27 cellular contexts compared by ENCODE assay signal in the genomic region with DNA sequence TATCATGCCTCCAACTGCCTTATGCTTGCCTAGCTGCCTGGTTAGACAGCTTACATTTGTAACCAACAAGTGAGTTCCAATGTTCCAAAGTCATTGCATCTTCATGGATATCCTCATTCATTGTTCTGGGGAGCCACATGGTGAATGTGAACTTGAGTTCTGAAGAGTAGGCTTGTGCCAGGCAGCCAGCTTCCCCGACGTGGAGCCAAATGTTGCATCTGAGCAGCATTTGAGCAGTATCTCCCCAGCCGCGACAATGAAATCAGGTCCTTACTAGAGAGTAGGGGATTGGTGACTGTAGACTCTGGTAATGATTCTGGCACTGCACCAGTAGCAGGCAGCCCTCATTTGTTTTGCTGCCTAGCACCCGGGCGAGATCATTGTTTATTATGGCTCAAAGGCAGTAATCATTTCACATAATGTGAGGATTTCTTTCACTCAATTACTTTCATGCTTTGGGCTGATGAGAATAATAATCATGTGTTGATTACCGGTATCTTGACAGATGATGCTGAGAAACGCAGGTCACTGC.
DNase-seq lines count a peak whose midpoint lies in the region; ATAC-seq and TF ChIP-seq lines count a peak whose summit lies in the region.
"Had no signal": no experiment of that assay in that cellular context is flagged by ENCODE, and none has a peak within 500 bp of the region (broad histone marks: within the 10 kb centered on the region; RNA-seq: fewer than 3 reads in every experiment).

No MANE protein-coding gene starts in this region.

- no peak overlapping the region for H2AFZ ChIP-seq in PC-3 (ENCODE audit: low read length)

- no peaks in the 10 kb centered on the region for H3K79me2 ChIP-seq in PC-3 (ENCODE audit: low read length)

- peaks cover 1 to 3% of the 10 kb centered on the region in 2 donors for H3K9me3 Mint-ChIP-seq in activated T-cell treated with anti-CD3 and anti-CD28 coated beads, Interleukin-2, amount 50 U/mL, for 72 hours

- BruUV-seq in PC-3 (replicated peaks; lab: Mats Ljungman, UMichigan), result no TSS peak

- H3K36me3 Mint-ChIP-seq in activated T-cell treated with anti-CD3 and anti-CD28 coated beads, Interleukin-2, amount 50 U/mL, for 72 hours (ENCODE audit: insufficient read depth in 2 of 2), result no peaks in the 10 kb centered on the region
- H3K36me3 Mint-ChIP-seq: activated naive CD4-positive, alpha-beta T cell treated with anti-CD3 and anti-CD28 coated beads, Interleukin-2, amount 50 U/mL, for 72 hours had no signal

- H3K9ac ChIP-seq in PC-3 (ENCODE audit: low read length), result no peak overlapping the region

- DNase-seq in NCI-H2029 (lab: John Stamatoyannopoulos, UW), result peak; percentile 15
- DNase-seq in NCI-H2029 treated with DMSO at 0.1 percent for 48 hours (lab: John Stamatoyannopoulos, UW), result no peak
- DNase-seq in NCI-H2081 treated with DMSO at 0.1 percent for 48 hours (lab: John Stamatoyannopoulos, UW), result peak; percentile 96
- DNase-seq in globus pallidus (ENCODE audit: low spot score), result peak; percentile 15
- peak; percentile 15 for DNase-seq in renal cortical epithelial cell (ENCODE audit: low read depth)
- no peak for DNase-seq in PC-3
- DNase-seq in activated CD4-positive, alpha-beta T cell treated with anti-CD3 and anti-CD28 coated beads for 4 hours, result no peak
- no peak for DNase-seq in activated T-cell treated with anti-CD3 and anti-CD28 coated beads, Interleukin-2, amount 50 U/mL, for 72 hours
- DNase-seq: activated CD4-positive, alpha-beta T cell treated with anti-CD3 and anti-CD28 coated beads, Interleukin-2, amount 50 U/mL, for 48 hours; activated CD8-positive, alpha-beta memory T cell treated with anti-CD3 and anti-CD28 coated beads, Interleukin-2, amount 50 U/mL, for 4 hours; cortex of kidney; DMS 273 treated with DMSO at 0.1 percent for 48 hours; immature natural killer cell; mesenchymal stem cell; MV-4-11; NCI-H2171 treated with DMSO at 0.1 percent for 48 hours; NCI-H526 treated with DMSO at 0.1 percent for 48 hours; stimulated activated naive CD8-positive, alpha-beta T cell treated with anti-CD3 and anti-CD28 coated beads, Interleukin-15, amount 100 ng/mL, for 72 hours; T-helper 1 cell had no signal

- H3K27ac Mint-ChIP-seq in activated T-cell treated with anti-CD3 and anti-CD28 coated beads, Interleukin-2, amount 50 U/mL, for 72 hours, result no peak overlapping the region
- H3K27ac Mint-ChIP-seq: activated naive CD4-positive, alpha-beta T cell treated with anti-CD3 and anti-CD28 coated beads, Interleukin-2, amount 50 U/mL, for 72 hours; activated T-helper 17 cell treated with anti-CD3 and anti-CD28 coated beads, Interleukin-2, amount 50 U/mL, for 72 hours; immature natural killer cell; stimulated activated naive CD8-positive, alpha-beta T cell treated with anti-CD3 and anti-CD28 coated beads, Interleukin-15, amount 100 ng/mL, for 72 hours had no signal

- H3K36me3 ChIP-seq in PC-3 (ENCODE audit: low read depth, low read length), result no peaks in the 10 kb centered on the region
- H3K36me3 ChIP-seq: cardiac muscle cell, esophagus muscularis mucosa had no signal

- intact Hi-C loops in PC-3 (cut with micrococcal nuclease), result no loop called here

- no peak for TF ChIP-seq CTCF in PC-3 (conservative IDR thresholded peaks at IDR 0.05; ENCODE audit: low read depth, low read length)

- no peaks in the 10 kb centered on the region for H3K9me3 ChIP-seq in PC-3 (ENCODE audit: low read length)
- H3K9me3 ChIP-seq: esophagus muscularis mucosa had no signal

- H3K9me2 ChIP-seq in PC-3 (replicated peaks; ENCODE audit: low read length), result no peaks in the 10 kb centered on the region

- no peak for ATAC-seq in PC-3
- no peak for ATAC-seq in activated T-cell treated with anti-CD3 and anti-CD28 coated beads, Interleukin-2, amount 50 U/mL, for 72 hours (replicated peaks in 1 of 2)
- ATAC-seq: activated naive CD4-positive, alpha-beta T cell treated with anti-CD3 and anti-CD28 coated beads, Interleukin-2, amount 50 U/mL, for 72 hours; activated T-helper 17 cell treated with anti-CD3 and anti-CD28 coated beads, Interleukin-2, amount 50 U/mL, for 72 hours; left lobe of liver; stimulated activated naive CD8-positive, alpha-beta T cell treated with anti-CD3 and anti-CD28 coated beads, Interleukin-15, amount 100 ng/mL, for 72 hours had no signal

- no peaks in the 10 kb centered on the region for H3K4me1 ChIP-seq in PC-3 (ENCODE audit: insufficient read depth, low read length)

- H3K27ac ChIP-seq in PC-3 (ENCODE audit: low read length), result no peak overlapping the region
- H3K27ac ChIP-seq: 22Rv1, cardiac muscle cell, esophagus muscularis mucosa, RWPE1, skin epidermis had no signal

- no peak overlapping the region for H3K4me3 ChIP-seq in PC-3 (ENCODE audit: low read length)
- H3K4me3 ChIP-seq: cardiac muscle cell, esophagus muscularis mucosa, skin epidermis had no signal

- H4K20me1 ChIP-seq in PC-3 (ENCODE audit: low read length), result no peaks in the 10 kb centered on the region

- no peak overlapping the region for H3K4me3 Mint-ChIP-seq in activated T-cell treated with anti-CD3 and anti-CD28 coated beads, Interleukin-2, amount 50 U/mL, for 72 hours
- H3K4me3 Mint-ChIP-seq: activated T-helper 17 cell treated with anti-CD3 and anti-CD28 coated beads, Interleukin-2, amount 50 U/mL, for 72 hours; immature natural killer cell; stimulated activated naive CD8-positive, alpha-beta T cell treated with anti-CD3 and anti-CD28 coated beads, Interleukin-15, amount 100 ng/mL, for 72 hours had no signal

- H3F3A ChIP-seq in PC-3 (ENCODE audit: low read length, unreplicated experiment), result no peaks in the 10 kb centered on the region

- no peaks in the 10 kb centered on the region for H3K27me3 ChIP-seq in PC-3 (ENCODE audit: low read length)
- H3K27me3 ChIP-seq: cardiac muscle cell, esophagus muscularis mucosa had no signal

- POLR2A ChIA-PET in PC-3 (lab: Charles Lee; ENCODE audit: unreplicated experiment), result no interaction called here

- CTCF ChIA-PET in PC-3 (lab: Charles Lee), result no interaction called here

- no peaks in the 10 kb centered on the region for H3K27me3 Mint-ChIP-seq in activated T-cell treated with anti-CD3 and anti-CD28 coated beads, Interleukin-2, amount 50 U/mL, for 72 hours (ENCODE audit: low read depth)
- H3K27me3 Mint-ChIP-seq: activated T-helper 17 cell treated with anti-CD3 and anti-CD28 coated beads, Interleukin-2, amount 50 U/mL, for 72 hours; stimulated activated naive CD8-positive, alpha-beta T cell treated with anti-CD3 and anti-CD28 coated beads, Interleukin-15, amount 100 ng/mL, for 72 hours had no signal

- H3K4me1 Mint-ChIP-seq in activated T-cell treated with anti-CD3 and anti-CD28 coated beads, Interleukin-2, amount 50 U/mL, for 72 hours (ENCODE audit: low read depth), result no peaks in the 10 kb centered on the region
- H3K4me1 Mint-ChIP-seq: activated T-helper 17 cell treated with anti-CD3 and anti-CD28 coated beads, Interleukin-2, amount 50 U/mL, for 72 hours; immature natural killer cell; stimulated activated naive CD8-positive, alpha-beta T cell treated with anti-CD3 and anti-CD28 coated beads, Interleukin-15, amount 100 ng/mL, for 72 hours had no signal

- H3K4me2 ChIP-seq in PC-3 (ENCODE audit: low read length), result no peak overlapping the region

Comparison
In these comparisons a context has a peak if more than half of its experiments do, and no peak if none do; other contexts are left out.
1. DNase-seq: peak in NCI-H2029 (single experiment), NCI-H2081 treated with DMSO at 0.1 percent for 48 hours (single experiment), globus pallidus (single experiment) and renal cortical epithelial cell (single experiment); none in NCI-H2029 treated with DMSO at 0.1 percent for 48 hours (single experiment), PC-3 (single experiment), activated CD4-positive, alpha-beta T cell treated with anti-CD3 and anti-CD28 coated beads for 4 hours (0 of 2) and activated T-cell treated with anti-CD3 and anti-CD28 coated beads, Interleukin-2, amount 50 U/mL, for 72 hours (0 of 2).